Comparison of ENCODE assay signal across 5 cellular contexts in genomic region chr13:30094015-30094533, GRCh38.
"Had no signal": no experiment of that assay in that cellular context is flagged by ENCODE, and none has a peak within 500 bp of the region (broad histone marks: within the 10 kb centered on the region; RNA-seq: fewer than 3 reads in every experiment).

No MANE protein-coding gene starts in this region.

- H3K27ac ChIP-seq: GM23248, HL-60 had no signal

- H3K4me3 ChIP-seq: GM23248 had no signal

- DNase-seq: GM23248, GOT3, H9, HCEC 1CT had no signal

- H3K9ac ChIP-seq: GM23248 had no signal

- H2AFZ ChIP-seq: GM23248 had no signal
